Comparison of ENCODE assay signal across 27 cellular contexts in the genomic region with DNA sequence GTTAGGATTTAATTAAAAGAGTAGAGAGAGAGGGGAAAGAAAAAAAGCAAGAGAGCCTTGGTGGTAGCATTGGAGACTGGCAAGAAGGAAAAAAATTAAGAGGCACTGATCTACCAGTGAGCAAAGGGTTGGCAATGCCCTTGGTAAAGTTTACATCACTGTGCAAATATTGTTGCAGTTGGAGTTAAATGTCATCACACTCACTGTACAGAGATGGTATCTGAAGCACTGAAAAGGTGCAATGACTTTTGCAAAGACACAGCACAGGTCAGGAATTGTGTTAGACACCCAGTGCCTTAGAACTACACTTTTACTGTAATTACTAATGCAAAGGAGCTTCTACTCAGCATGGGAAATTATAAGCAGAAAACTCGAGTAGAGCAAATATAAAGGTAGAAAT.
DNase-seq lines count a peak whose midpoint lies in the region; ATAC-seq and TF ChIP-seq lines count a peak whose summit lies in the region.
"Had no signal": no experiment of that assay in that cellular context is flagged by ENCODE, and none has a peak within 500 bp of the region (broad histone marks: within the 10 kb centered on the region; RNA-seq: fewer than 3 reads in every experiment).

No MANE protein-coding gene starts in this region.

- CTCF ChIA-PET in T-cell (lab: Charles Lee): no interaction called here

- H3K4me1 ChIP-seq in parathyroid adenoma: peaks cover 31% of the 10 kb centered on the region
- H3K4me1 ChIP-seq: suprapubic skin, upper lobe of left lung had no signal

- no peaks in the 10 kb centered on the region for H3K27me3 ChIP-seq in parathyroid adenoma (ENCODE audit: control insufficient read depth, insufficient read depth, low read length)
- H3K27me3 ChIP-seq: hepatocyte, suprapubic skin, upper lobe of left lung had no signal

- H3K36me3 ChIP-seq in parathyroid adenoma (ENCODE audit: control insufficient read depth, insufficient read depth, low read length): no peaks in the 10 kb centered on the region
- H3K36me3 ChIP-seq: suprapubic skin, upper lobe of left lung had no signal

- H3K27me3 Mint-ChIP-seq in chondrocyte (ENCODE audit: low read depth): no peaks in the 10 kb centered on the region
- peaks cover 0 to 7% of the 10 kb centered on the region in 2 donors for H3K27me3 Mint-ChIP-seq in T-cell
- H3K27me3 Mint-ChIP-seq: stimulated activated memory B cell treated with anti-CD40 and anti-IgM and Interleukin-4, amounts not matched to agents 10 μg/mL and 1 μg/mL and 100 μg/mL, for 72 hours had no signal

- POLR2A ChIA-PET in T-cell (lab: Charles Lee): no interaction called here

- no peaks in the 10 kb centered on the region for H3K36me3 Mint-ChIP-seq in chondrocyte (ENCODE audit: low read depth)
- H3K36me3 Mint-ChIP-seq in T-cell: no peaks in the 10 kb centered on the region
- H3K36me3 Mint-ChIP-seq: natural killer cell treated with Interleukin-12 subunit alpha and Interleukin-12 subunit beta and Interleukin-15 and Interleukin-18, amount 100 ng/mL, for 72 hours; stimulated activated memory B cell treated with anti-CD40 and anti-IgM and Interleukin-4, amounts not matched to agents 10 μg/mL and 1 μg/mL and 100 μg/mL, for 72 hours had no signal

- H3K79me2 ChIP-seq in parathyroid adenoma: no peaks in the 10 kb centered on the region
- H3K79me2 ChIP-seq: hepatocyte had no signal

- no peak overlapping the region for H2AFZ ChIP-seq in parathyroid adenoma
- H2AFZ ChIP-seq: hepatocyte had no signal

- H3K27ac ChIP-seq in parathyroid adenoma: peak overlapping the region; percentile 84
- H3K27ac ChIP-seq: hepatocyte, HL-60, KMS-11, SK-N-MC, suprapubic skin, upper lobe of left lung had no signal

- H3K4me2 ChIP-seq in parathyroid adenoma (ENCODE audit: low read length): no peak overlapping the region
- H3K4me2 ChIP-seq: hepatocyte, KMS-11 had no signal

- H3K4me1 Mint-ChIP-seq in chondrocyte (ENCODE audit: low read depth): peaks cover 59% of the 10 kb centered on the region
- H3K4me1 Mint-ChIP-seq in T-cell: no peaks in the 10 kb centered on the region
- H3K4me1 Mint-ChIP-seq: stimulated activated memory B cell treated with anti-CD40 and anti-IgM and Interleukin-4, amounts not matched to agents 10 μg/mL and 1 μg/mL and 100 μg/mL, for 72 hours had no signal

- TF ChIP-seq CTCF in chondrocyte (IDR thresholded peaks at IDR 0.05) (no peak), parathyroid adenoma (IDR thresholded peaks at IDR 0.05) (no peak)

- peak overlapping the region; percentile 85 for H3K27ac Mint-ChIP-seq in chondrocyte (ENCODE audit: unreplicated experiment)
- H3K27ac Mint-ChIP-seq in T-cell: no peak overlapping the region
- H3K27ac Mint-ChIP-seq: H9; natural killer cell treated with Interleukin-12 subunit alpha and Interleukin-12 subunit beta and Interleukin-15 and Interleukin-18, amount 100 ng/mL, for 72 hours; stimulated activated memory B cell treated with anti-CD40 and anti-IgM and Interleukin-4, amounts not matched to agents 10 μg/mL and 1 μg/mL and 100 μg/mL, for 72 hours had no signal

- H3K9me3 Mint-ChIP-seq in chondrocyte (ENCODE audit: low read depth) (no peaks in the 10 kb centered on the region), T-cell (peaks cover 0 to 3% (median 0%) of the 10 kb centered on the region in 3 donors)
- H3K9me3 Mint-ChIP-seq: H9; stimulated activated memory B cell treated with anti-CD40 and anti-IgM and Interleukin-4, amounts not matched to agents 10 μg/mL and 1 μg/mL and 100 μg/mL, for 72 hours had no signal

- no peak for ATAC-seq in T-cell (replicated peaks in 1 of 4)
- ATAC-seq in GM21825 (IDR thresholded peaks at IDR 0.05; ENCODE audit: unreplicated experiment): no peak
- ATAC-seq: mucosa of descending colon; natural killer cell treated with Interleukin-12 subunit alpha and Interleukin-12 subunit beta and Interleukin-15 and Interleukin-18, amount 100 ng/mL, for 72 hours; stimulated activated memory B cell treated with anti-CD40 and anti-IgM and Interleukin-4, amounts not matched to agents 10 μg/mL and 1 μg/mL and 100 μg/mL, for 72 hours had no signal

- H3K4me3 Mint-ChIP-seq in chondrocyte (ENCODE audit: unreplicated experiment) (no peak overlapping the region), T-cell (no peak overlapping the region)
- H3K4me3 Mint-ChIP-seq: H9; natural killer cell treated with Interleukin-12 subunit alpha and Interleukin-12 subunit beta and Interleukin-15 and Interleukin-18, amount 100 ng/mL, for 72 hours; stimulated activated memory B cell treated with anti-CD40 and anti-IgM and Interleukin-4, amounts not matched to agents 10 μg/mL and 1 μg/mL and 100 μg/mL, for 72 hours had no signal

- no peak overlapping the region for H3K9ac ChIP-seq in parathyroid adenoma
- H3K9ac ChIP-seq: KMS-11 had no signal

- H3K4me3 ChIP-seq in parathyroid adenoma (ENCODE audit: low read depth, low read length): no peak overlapping the region
- H3K4me3 ChIP-seq: hepatocyte, lung, mucosa of descending colon, SK-N-MC, suprapubic skin, upper lobe of left lung had no signal

- DNase-seq in Daoy (ENCODE audit: low read depth) (peak; percentile 61), NCI-H460 (ENCODE audit: extremely low read depth, low read depth) (peak; percentile 39), chondrocyte (ENCODE audit: low spot score) (no peak), Ammon's horn (ENCODE audit: low spot score) (no peak), T-cell (no peak)
- DNase-seq: activated CD4-positive, alpha-beta T cell treated with anti-CD3 and anti-CD28 coated beads, Interleukin-2, amount 50 U/mL, for 48 hours; activated CD4-positive, CD25-positive, alpha-beta regulatory T cell treated with anti-CD3 and anti-CD28 coated beads, Interleukin-2, amount 50 U/mL, for 72 hours; activated naive CD4-positive, alpha-beta T cell; Calu3; H9; left cardiac atrium; mucosa of descending colon; NCI-H1417; NCI-H2081; NCI-H774; T-helper 2 cell; upper lobe of left lung had no signal

- H3K9me3 ChIP-seq in parathyroid adenoma (ENCODE audit: control insufficient read depth, low read length): no peaks in the 10 kb centered on the region
- H3K9me3 ChIP-seq: mucosa of descending colon, suprapubic skin, upper lobe of left lung had no signal

Comparison
In these comparisons a context has a peak if more than half of its experiments do, and no peak if none do; other contexts are left out.
1. DNase-seq: peak in Daoy (single experiment) and NCI-H460 (single experiment); none in chondrocyte (single experiment), Ammon's horn (single experiment) and T-cell (0 of 34).